Comparison of ENCODE assay signal across 21 cellular contexts in genomic region chr7:149731207-149731955, GRCh38.
"Had no signal": no experiment of that assay in that cellular context is flagged by ENCODE, and none has a peak within 500 bp of the region (broad histone marks: within the 10 kb centered on the region; RNA-seq: fewer than 3 reads in every experiment).

No MANE protein-coding gene starts in this region.

- H3K27ac Mint-ChIP-seq: activated CD4-positive, alpha-beta memory T cell treated with anti-CD3 and anti-CD28 coated beads for 36 hours; activated T-helper 1 cell treated with anti-CD3 and anti-CD28 coated beads, Interleukin-12 subunit alpha, Interleukin-12 subunit beta, Interleukin-2, Interleukin-4 antibody, amounts not matched to agents 30 ng/mL and 10 ng/mL and 1 ng/mL, durations not matched to agents 14 hours and 24 hours and 36 hours; dendritic cell treated with granulocyte-macrophage colony-stimulating factor and Interleukin-4, amounts not matched to agents 40 ng/mL and 50 ng/mL, for 4 days; mesothelial cell of epicardium; nephron; stimulated activated naive CD8-positive, alpha-beta T cell treated with anti-CD3 and anti-CD28 coated beads, Interleukin-15, amount 100 ng/mL, for 72 hours; type B pancreatic cell had no signal

- H3K27me3 Mint-ChIP-seq: type B pancreatic cell had no signal

- H3K9me3 Mint-ChIP-seq: activated CD4-positive, alpha-beta memory T cell treated with anti-CD3 and anti-CD28 coated beads for 36 hours; activated T-helper 1 cell treated with anti-CD3 and anti-CD28 coated beads, Interleukin-12 subunit alpha, Interleukin-12 subunit beta, Interleukin-2, Interleukin-4 antibody, amounts not matched to agents 30 ng/mL and 10 ng/mL and 1 ng/mL, durations not matched to agents 14 hours and 24 hours and 36 hours; dendritic cell treated with granulocyte-macrophage colony-stimulating factor and Interleukin-4, amounts not matched to agents 40 ng/mL and 50 ng/mL, for 4 days; mesothelial cell of epicardium; nephron; stimulated activated naive CD8-positive, alpha-beta T cell treated with anti-CD3 and anti-CD28 coated beads, Interleukin-15, amount 100 ng/mL, for 72 hours; type B pancreatic cell had no signal

- H3K4me3 ChIP-seq: esophagus squamous epithelium, lung had no signal

- H3K27ac ChIP-seq: esophagus squamous epithelium, WERI-Rb-1 had no signal

- H3K9me3 ChIP-seq: esophagus squamous epithelium had no signal

- H3K4me1 Mint-ChIP-seq: immature natural killer cell, mesothelial cell of epicardium had no signal

- ATAC-seq: stimulated activated naive CD8-positive, alpha-beta T cell treated with anti-CD3 and anti-CD28 coated beads, Interleukin-15, amount 100 ng/mL, for 72 hours had no signal

- H3K4me3 Mint-ChIP-seq: activated CD4-positive, alpha-beta memory T cell treated with anti-CD3 and anti-CD28 coated beads for 36 hours; activated T-helper 1 cell treated with anti-CD3 and anti-CD28 coated beads, Interleukin-12 subunit alpha, Interleukin-12 subunit beta, Interleukin-2, Interleukin-4 antibody, amounts not matched to agents 30 ng/mL and 10 ng/mL and 1 ng/mL, durations not matched to agents 14 hours and 24 hours and 36 hours; dendritic cell treated with granulocyte-macrophage colony-stimulating factor and Interleukin-4, amounts not matched to agents 40 ng/mL and 50 ng/mL, for 4 days; immature natural killer cell; mesothelial cell of epicardium; nephron; stimulated activated naive CD8-positive, alpha-beta T cell treated with anti-CD3 and anti-CD28 coated beads, Interleukin-15, amount 100 ng/mL, for 72 hours; type B pancreatic cell had no signal

- DNase-seq: activated CD4-positive, alpha-beta memory T cell treated with anti-CD3 and anti-CD28 coated beads for 36 hours; activated CD4-positive, alpha-beta T cell treated with anti-CD3 and anti-CD28 coated beads for 4 hours; activated naive CD4-positive, alpha-beta T cell; activated T-cell treated with anti-CD3 and anti-CD28 coated beads for 4 hours; anterior cingulate cortex; cerebellar nuclear complex; effector memory CD4-positive, alpha-beta T cell; esophagus squamous epithelium; immature natural killer cell; occipital lobe; stimulated activated CD4-positive, alpha-beta T cell treated with anti-CD3 and anti-CD28 coated beads, Interleukin-15, amount 100 ng/mL, for 24 hours; stimulated activated CD4-positive, alpha-beta T cell treated with anti-CD3 and anti-CD28 coated beads, Interleukin-2, amount 100 ng/mL, for 48 hours; stimulated activated naive CD8-positive, alpha-beta T cell treated with anti-CD3 and anti-CD28 coated beads, Interleukin-15, amount 100 ng/mL, for 72 hours; T-helper 2 cell; WERI-Rb-1 had no signal
